19 cellular contexts compared by ENCODE assay signal in the genomic region with DNA sequence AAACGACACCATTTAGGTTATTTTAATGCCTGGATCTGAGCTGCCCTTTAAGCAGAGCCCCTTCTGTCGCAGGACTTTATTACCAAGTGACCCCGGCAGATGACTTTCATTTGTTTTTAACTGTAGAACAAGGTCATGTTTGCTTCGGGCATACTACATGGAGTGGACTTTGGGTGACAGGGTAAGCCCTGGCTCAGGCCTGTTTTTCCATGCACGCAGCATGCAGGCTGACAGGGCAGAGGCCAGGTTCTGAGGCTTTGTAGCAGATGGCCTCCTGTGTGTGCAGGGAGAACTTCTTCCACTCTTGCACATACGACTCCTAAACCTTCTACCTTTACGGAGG.
"Had no signal": no experiment of that assay in that cellular context is flagged by ENCODE, and none has a peak within 500 bp of the region (broad histone marks: within the 10 kb centered on the region; RNA-seq: fewer than 3 reads in every experiment).

No MANE protein-coding gene starts in this region.

- H3K36me3 Mint-ChIP-seq: activated naive CD8-positive, alpha-beta T cell; natural killer cell had no signal

- H3K4me3 Mint-ChIP-seq: activated naive CD8-positive, alpha-beta T cell; natural killer cell; stimulated activated naive CD8-positive, alpha-beta T cell treated with anti-CD3 and anti-CD28 coated beads, Interleukin-15, Interleukin-2, amounts not matched to agents 100 ng/mL and 50 ng/mL, for 24 hours; T-helper 2 cell treated with Interferon-gamma antibody and Interleukin-4, amounts not matched to agents 5 μg/mL and 100 μg/mL, for 36 hours had no signal

- H3K4me3 ChIP-seq: thyroid gland, vagina had no signal

- H3K27me3 Mint-ChIP-seq: activated naive CD8-positive, alpha-beta T cell; stimulated activated naive CD8-positive, alpha-beta T cell treated with anti-CD3 and anti-CD28 coated beads, Interleukin-15, Interleukin-2, amounts not matched to agents 100 ng/mL and 50 ng/mL, for 24 hours had no signal

- H3K36me3 ChIP-seq: thyroid gland, vagina had no signal

- H3K9me3 Mint-ChIP-seq: natural killer cell; stimulated activated naive CD8-positive, alpha-beta T cell treated with anti-CD3 and anti-CD28 coated beads, Interleukin-15, Interleukin-2, amounts not matched to agents 100 ng/mL and 50 ng/mL, for 24 hours; T-helper 2 cell treated with Interferon-gamma antibody and Interleukin-4, amounts not matched to agents 5 μg/mL and 100 μg/mL, for 36 hours had no signal

- DNase-seq: activated gamma-delta T cell; activated T-cell treated with anti-CD3 and anti-CD28 coated beads, Interleukin-2, amount 50 U/mL, for 1 hour; anterior cingulate cortex; cortex of kidney; effector CD8-positive, alpha-beta T cell; hippocampal formation; mammary epithelial cell; natural killer cell; nucleus accumbens; stimulated activated CD4-positive, alpha-beta T cell treated with anti-CD3 and anti-CD28 coated beads, Interleukin-4, amount 100 ng/mL, for 1 hour; stimulated activated CD8-positive, alpha-beta memory T cell treated with anti-CD3 and anti-CD28 coated beads, Interleukin-4, amount 100 ng/mL, for 48 hours; SW 1271; thyroid gland had no signal

- H3K27ac Mint-ChIP-seq: activated naive CD8-positive, alpha-beta T cell; natural killer cell; progenitor cell of endocrine pancreas; stimulated activated naive CD8-positive, alpha-beta T cell treated with anti-CD3 and anti-CD28 coated beads, Interleukin-15, Interleukin-2, amounts not matched to agents 100 ng/mL and 50 ng/mL, for 24 hours; T-helper 2 cell treated with Interferon-gamma antibody and Interleukin-4, amounts not matched to agents 5 μg/mL and 100 μg/mL, for 36 hours had no signal

- H3K27me3 ChIP-seq: thyroid gland, vagina had no signal

- H3K9me3 ChIP-seq: thyroid gland, vagina had no signal

- H3K27ac ChIP-seq: thyroid gland, vagina had no signal

- ATAC-seq: activated CD4-positive, CD25-positive, alpha-beta regulatory T cell treated with anti-CD3 and anti-CD28 coated beads, Interleukin-2, amount 50 U/mL, for 24 hours; natural killer cell had no signal

- H3K4me1 ChIP-seq: vagina had no signal
